Comparison of ENCODE assay signal across 21 cellular contexts in the genomic region with DNA sequence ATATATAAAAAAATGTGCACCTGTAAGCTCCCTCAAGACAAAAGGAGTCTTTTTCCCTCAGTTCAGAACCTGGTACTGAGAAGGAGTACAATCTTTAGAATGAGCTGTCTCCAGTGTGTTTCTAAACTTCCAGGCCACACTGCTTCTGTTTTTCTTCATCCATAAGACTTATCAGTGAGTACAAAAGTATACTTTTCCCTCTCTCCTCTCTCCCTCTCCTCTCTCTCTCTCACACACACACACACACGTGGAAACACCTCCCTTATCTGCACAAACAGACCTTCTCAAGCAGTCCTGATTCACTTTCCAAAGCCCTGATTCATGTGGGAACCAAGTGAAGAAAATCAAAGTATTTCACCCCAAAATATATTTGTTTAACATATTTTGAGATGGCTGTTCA.
"Had no signal": no experiment of that assay in that cellular context is flagged by ENCODE, and none has a peak within 500 bp of the region (broad histone marks: within the 10 kb centered on the region; RNA-seq: fewer than 3 reads in every experiment).

No MANE protein-coding gene starts in this region.

- H3K27me3 ChIP-seq: adrenal gland had no signal

- DNase-seq: activated B cell treated with CpG ODN at 0.5 μM for 24 hours; activated CD4-positive, alpha-beta memory T cell treated with anti-CD3 and anti-CD28 coated beads, Interleukin-2, amount 10 ng/mL, durations not matched to agents 7 days and 5 days; activated CD4-positive, alpha-beta T cell treated with anti-CD3 and anti-CD28 coated beads for 1 hour; activated CD4-positive, alpha-beta T cell treated with anti-CD3 and anti-CD28 coated beads, Interleukin-2, amount 10 ng/mL, durations not matched to agents 7 days and 5 days; activated naive CD4-positive, alpha-beta T cell treated with anti-CD3 and anti-CD28 coated beads, Interleukin-2, amount 50 U/mL, for 16 hours; activated naive CD8-positive, alpha-beta T cell treated with anti-CD3 and anti-CD28 coated beads, Interleukin-2, amount 10 ng/mL, durations not matched to agents 7 days and 5 days; activated T-cell treated with anti-CD3 and anti-CD28 coated beads for 4 hours; activated T-cell treated with anti-CD3 and anti-CD28 coated beads, Interleukin-2, amount 50 U/mL, for 48 hours; adrenal gland; aorta; NCI-H1092; NCI-H1417; NCI-H1930; NCI-H446; NCI-H524; PC-9; SHP77 treated with DMSO at 0.1 percent for 48 hours; T-helper 2 cell; T1000 had no signal

- H3K9me3 ChIP-seq: adrenal gland had no signal

- H3K4me3 ChIP-seq: adrenal gland, PC-9 had no signal

- H3K27ac ChIP-seq: adrenal gland, KMS-11, PC-9 had no signal

- H3K36me3 ChIP-seq: adrenal gland had no signal

- H2AFZ ChIP-seq: PC-9 had no signal

- H3K4me3 Mint-ChIP-seq: activated B cell treated with CpG ODN at 0.5 μM for 24 hours; activated CD4-positive, alpha-beta memory T cell treated with anti-CD3 and anti-CD28 coated beads, Interleukin-2, amount 10 ng/mL, durations not matched to agents 7 days and 5 days; activated CD4-positive, alpha-beta T cell treated with anti-CD3 and anti-CD28 coated beads, Interleukin-2, amount 10 ng/mL, durations not matched to agents 7 days and 5 days; activated naive CD8-positive, alpha-beta T cell treated with anti-CD3 and anti-CD28 coated beads, Interleukin-2, amount 10 ng/mL, durations not matched to agents 7 days and 5 days; activated T-helper 17 cell treated with anti-CD3 and anti-CD28 coated beads, Interleukin-2, amount 50 U/mL, for 72 hours had no signal

- H3K9ac ChIP-seq: KMS-11 had no signal

- H3K36me3 Mint-ChIP-seq: activated naive CD8-positive, alpha-beta T cell treated with anti-CD3 and anti-CD28 coated beads, Interleukin-2, amount 10 ng/mL, durations not matched to agents 7 days and 5 days had no signal

- H3K4me2 ChIP-seq: KMS-11, PC-9 had no signal

- H3K27ac Mint-ChIP-seq: activated B cell treated with CpG ODN at 0.5 μM for 24 hours; activated CD4-positive, alpha-beta memory T cell treated with anti-CD3 and anti-CD28 coated beads, Interleukin-2, amount 10 ng/mL, durations not matched to agents 7 days and 5 days; activated CD4-positive, alpha-beta T cell treated with anti-CD3 and anti-CD28 coated beads, Interleukin-2, amount 10 ng/mL, durations not matched to agents 7 days and 5 days; activated naive CD8-positive, alpha-beta T cell treated with anti-CD3 and anti-CD28 coated beads, Interleukin-2, amount 10 ng/mL, durations not matched to agents 7 days and 5 days; activated T-helper 17 cell treated with anti-CD3 and anti-CD28 coated beads, Interleukin-2, amount 50 U/mL, for 72 hours had no signal

- ATAC-seq: activated T-helper 17 cell treated with anti-CD3 and anti-CD28 coated beads, Interleukin-2, amount 50 U/mL, for 72 hours had no signal

- H3K4me1 Mint-ChIP-seq: activated B cell treated with CpG ODN at 0.5 μM for 24 hours; activated CD4-positive, alpha-beta memory T cell treated with anti-CD3 and anti-CD28 coated beads, Interleukin-2, amount 10 ng/mL, durations not matched to agents 7 days and 5 days; activated CD4-positive, alpha-beta T cell treated with anti-CD3 and anti-CD28 coated beads, Interleukin-2, amount 10 ng/mL, durations not matched to agents 7 days and 5 days; activated naive CD8-positive, alpha-beta T cell treated with anti-CD3 and anti-CD28 coated beads, Interleukin-2, amount 10 ng/mL, durations not matched to agents 7 days and 5 days; activated T-helper 17 cell treated with anti-CD3 and anti-CD28 coated beads, Interleukin-2, amount 50 U/mL, for 72 hours had no signal

- H3K9me3 Mint-ChIP-seq: activated CD4-positive, alpha-beta memory T cell treated with anti-CD3 and anti-CD28 coated beads, Interleukin-2, amount 10 ng/mL, durations not matched to agents 7 days and 5 days; activated CD4-positive, alpha-beta T cell treated with anti-CD3 and anti-CD28 coated beads, Interleukin-2, amount 10 ng/mL, durations not matched to agents 7 days and 5 days; activated naive CD8-positive, alpha-beta T cell treated with anti-CD3 and anti-CD28 coated beads, Interleukin-2, amount 10 ng/mL, durations not matched to agents 7 days and 5 days; activated T-helper 17 cell treated with anti-CD3 and anti-CD28 coated beads, Interleukin-2, amount 50 U/mL, for 72 hours had no signal
